ENCODE assay signal across 26 cellular contexts in the genomic region with DNA sequence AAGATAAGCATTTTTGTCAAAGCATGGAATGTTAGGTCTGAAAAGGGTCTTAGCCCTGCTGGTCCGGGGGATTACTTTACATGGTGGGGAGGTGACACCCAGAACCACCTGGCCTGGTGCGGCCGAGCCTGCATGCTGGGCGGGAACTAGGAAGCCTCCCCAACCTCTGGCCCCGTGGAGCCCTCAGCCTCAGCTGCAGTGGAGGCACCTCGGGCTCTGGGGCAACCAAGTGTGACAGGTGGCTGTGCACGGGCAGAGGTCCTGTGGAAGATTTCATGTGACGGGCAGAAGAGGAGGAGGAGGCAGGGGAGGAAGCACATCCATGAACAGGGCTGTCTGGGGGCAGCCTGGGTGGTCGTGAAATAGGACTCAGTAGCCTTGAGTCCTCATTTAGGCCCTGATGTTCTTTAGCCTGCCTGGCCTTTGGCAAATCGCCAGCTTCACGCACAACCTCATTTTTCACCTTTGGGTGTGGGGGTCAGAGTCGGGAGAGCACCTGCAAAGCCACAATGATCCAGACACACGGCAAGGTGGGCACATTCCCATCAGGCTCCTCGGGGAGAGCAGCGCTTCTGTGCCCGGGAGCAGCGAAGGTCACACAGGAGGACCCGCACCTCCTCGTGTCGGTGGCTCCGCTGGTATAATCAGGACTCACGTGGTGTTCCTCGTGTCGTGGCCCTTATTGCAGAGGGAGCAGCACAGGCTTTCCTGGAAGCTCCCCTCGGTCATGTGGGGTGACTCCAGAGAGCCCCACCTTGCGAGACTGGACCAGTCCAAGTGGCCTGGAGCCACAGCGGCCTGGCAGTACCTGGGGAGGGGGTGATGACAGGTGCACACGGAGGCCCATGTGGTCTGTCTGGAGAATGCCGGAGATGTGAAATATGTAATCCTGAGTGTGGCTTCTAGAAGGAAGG. TPM values are rescaled to one million over a fixed set of nuclear protein-coding genes. Genes with fewer than 3 reads are reported as not detected.
"Had no signal": no experiment of that assay in that cellular context is flagged by ENCODE, and none has a peak within 500 bp of the region (broad histone marks: within the 10 kb centered on the region; RNA-seq: fewer than 3 reads in every experiment).

No MANE protein-coding gene starts in this region.

- H3K4me2 ChIP-seq: neural progenitor cell had no signal

- H3K9me3 Mint-ChIP-seq: activated CD4-positive, alpha-beta T cell treated with anti-CD3 and anti-CD28 coated beads, Interleukin-2, amount 10 ng/mL, durations not matched to agents 7 days and 5 days; activated naive CD4-positive, alpha-beta T cell treated with anti-CD3 and anti-CD28 coated beads, Interleukin-2, amount 50 U/mL, for 24 hours; activated T-cell treated with anti-CD3 and anti-CD28 coated beads, Interleukin-2, amount 50 U/mL, for 24 hours; activated T-helper 2 cell treated with anti-CD3 and anti-CD28 coated beads, Interferon-gamma antibody, Interleukin-2, Interleukin-4, amounts not matched to agents 10 μg/mL and 5 μg/mL and 100 μg/mL, durations not matched to agents 14 hours and 24 hours and 36 hours; memory B cell; naive B cell; neural progenitor cell; stimulated activated memory B cell treated with anti-CD40 and anti-IgM and Interleukin-4, amounts not matched to agents 10 μg/mL and 1 μg/mL and 100 μg/mL, for 72 hours; T-cell had no signal

- H3K9me3 ChIP-seq: mucosa of descending colon, prostate gland, transverse colon had no signal

- H3K27me3 ChIP-seq: cardiac muscle cell, neural progenitor cell, transverse colon had no signal

- H3K4me3 ChIP-seq: cardiac muscle cell, mucosa of descending colon, neural progenitor cell, prostate gland, transverse colon had no signal

- H3K4me3 Mint-ChIP-seq: activated CD4-positive, alpha-beta T cell treated with anti-CD3 and anti-CD28 coated beads, Interleukin-2, amount 10 ng/mL, durations not matched to agents 7 days and 5 days; activated CD8-positive, alpha-beta T cell treated with anti-CD3 and anti-CD28 coated beads, Interleukin-2, amount 10 ng/mL, durations not matched to agents 7 days and 5 days; activated naive CD4-positive, alpha-beta T cell treated with anti-CD3 and anti-CD28 coated beads, Interleukin-2, amount 50 U/mL, for 24 hours; activated T-cell treated with anti-CD3 and anti-CD28 coated beads, Interleukin-2, amount 50 U/mL, for 24 hours; memory B cell; naive B cell; neural progenitor cell; stimulated activated memory B cell treated with anti-CD40 and anti-IgM and Interleukin-4, amounts not matched to agents 10 μg/mL and 1 μg/mL and 100 μg/mL, for 72 hours; T-cell had no signal

- H3K27ac ChIP-seq: neural progenitor cell, prostate gland, transverse colon had no signal

- H3K27ac Mint-ChIP-seq: activated CD4-positive, alpha-beta T cell treated with anti-CD3 and anti-CD28 coated beads, Interleukin-2, amount 10 ng/mL, durations not matched to agents 7 days and 5 days; activated CD8-positive, alpha-beta T cell treated with anti-CD3 and anti-CD28 coated beads, Interleukin-2, amount 10 ng/mL, durations not matched to agents 7 days and 5 days; activated naive CD4-positive, alpha-beta T cell treated with anti-CD3 and anti-CD28 coated beads, Interleukin-2, amount 50 U/mL, for 24 hours; activated T-cell treated with anti-CD3 and anti-CD28 coated beads, Interleukin-2, amount 50 U/mL, for 24 hours; activated T-helper 2 cell treated with anti-CD3 and anti-CD28 coated beads, Interferon-gamma antibody, Interleukin-2, Interleukin-4, amounts not matched to agents 10 μg/mL and 5 μg/mL and 100 μg/mL, durations not matched to agents 14 hours and 24 hours and 36 hours; memory B cell; neural progenitor cell; stimulated activated memory B cell treated with anti-CD40 and anti-IgM and Interleukin-4, amounts not matched to agents 10 μg/mL and 1 μg/mL and 100 μg/mL, for 72 hours; T-cell had no signal

- H3K27me3 Mint-ChIP-seq: activated CD4-positive, alpha-beta T cell treated with anti-CD3 and anti-CD28 coated beads, Interleukin-2, amount 10 ng/mL, durations not matched to agents 7 days and 5 days; activated naive CD4-positive, alpha-beta T cell treated with anti-CD3 and anti-CD28 coated beads, Interleukin-2, amount 50 U/mL, for 24 hours; activated T-cell treated with anti-CD3 and anti-CD28 coated beads, Interleukin-2, amount 50 U/mL, for 24 hours; memory B cell; naive B cell; stimulated activated memory B cell treated with anti-CD40 and anti-IgM and Interleukin-4, amounts not matched to agents 10 μg/mL and 1 μg/mL and 100 μg/mL, for 72 hours; T-cell had no signal

- H3K36me3 ChIP-seq: neural progenitor cell had no signal

- H3K4me1 ChIP-seq: neural progenitor cell, prostate gland had no signal

- H2AFZ ChIP-seq: neural progenitor cell had no signal

- H3K4me1 Mint-ChIP-seq: neural progenitor cell had no signal

- ATAC-seq: activated CD8-positive, alpha-beta T cell treated with anti-CD3 and anti-CD28 coated beads, Interleukin-2, amount 10 ng/mL, durations not matched to agents 7 days and 5 days; left ventricle myocardium superior; mucosa of descending colon; sciatic nerve; SK-N-SH treated with all-trans-retinoic acid at 6 μM for 48 hours; stimulated activated memory B cell treated with anti-CD40 and anti-IgM and Interleukin-4, amounts not matched to agents 10 μg/mL and 1 μg/mL and 100 μg/mL, for 72 hours; T-cell had no signal

- FAIRE-seq: colon, endometrium, frontal cortex, keratinocyte had no signal

- H3K9ac ChIP-seq: neural progenitor cell had no signal

- DNase-seq: activated CD4-positive, alpha-beta T cell treated with anti-CD3 and anti-CD28 coated beads, Interleukin-2, amount 10 ng/mL, durations not matched to agents 7 days and 5 days; activated CD4-positive, CD25-positive, alpha-beta regulatory T cell; activated CD8-positive, alpha-beta T cell treated with anti-CD3 and anti-CD28 coated beads, Interleukin-2, amount 10 ng/mL, durations not matched to agents 7 days and 5 days; activated T-cell treated with anti-CD3 and anti-CD28 coated beads, Interleukin-2, amount 50 U/mL, for 24 hours; hypothalamus; left ventricle myocardium superior; mucosa of descending colon; naive B cell; stimulated activated CD4-positive, alpha-beta T cell treated with anti-CD3 and anti-CD28 coated beads, Interleukin-4, amount 100 ng/mL, for 4 hours; T-cell; T-helper 9 cell; transverse colon had no signal

RNA-seq across cellular contexts. Expression of gene CNDP1, which starts 24.2 kb away (rescaled TPM):
- total RNA-seq: activated CD4-positive, alpha-beta T cell treated with anti-CD3 and anti-CD28 coated beads, Interleukin-2, amount 10 ng/mL, durations not matched to agents 7 days and 5 days; activated CD8-positive, alpha-beta T cell treated with anti-CD3 and anti-CD28 coated beads, Interleukin-2, amount 10 ng/mL, durations not matched to agents 7 days and 5 days; cardiac muscle cell; left ventricle myocardium superior; osteoblast; prostate gland; transverse colon had no signal
- polyA plus RNA-seq: cardiac muscle cell, keratinocyte had no signal

RNA-seq across cellular contexts. Expression of gene DIPK1C, which starts 53.0 kb away (rescaled TPM):
- total RNA-seq: activated CD4-positive, alpha-beta T cell treated with anti-CD3 and anti-CD28 coated beads, Interleukin-2, amount 10 ng/mL, durations not matched to agents 7 days and 5 days; activated CD8-positive, alpha-beta T cell treated with anti-CD3 and anti-CD28 coated beads, Interleukin-2, amount 10 ng/mL, durations not matched to agents 7 days and 5 days; activated T-helper 2 cell treated with anti-CD3 and anti-CD28 coated beads, Interferon-gamma antibody, Interleukin-2, Interleukin-4, amounts not matched to agents 10 μg/mL and 5 μg/mL and 100 μg/mL, durations not matched to agents 14 hours and 24 hours and 36 hours; cardiac muscle cell; osteoblast; T-cell had no signal
- polyA plus RNA-seq: cardiac muscle cell, keratinocyte had no signal
